In the genomic region with DNA sequence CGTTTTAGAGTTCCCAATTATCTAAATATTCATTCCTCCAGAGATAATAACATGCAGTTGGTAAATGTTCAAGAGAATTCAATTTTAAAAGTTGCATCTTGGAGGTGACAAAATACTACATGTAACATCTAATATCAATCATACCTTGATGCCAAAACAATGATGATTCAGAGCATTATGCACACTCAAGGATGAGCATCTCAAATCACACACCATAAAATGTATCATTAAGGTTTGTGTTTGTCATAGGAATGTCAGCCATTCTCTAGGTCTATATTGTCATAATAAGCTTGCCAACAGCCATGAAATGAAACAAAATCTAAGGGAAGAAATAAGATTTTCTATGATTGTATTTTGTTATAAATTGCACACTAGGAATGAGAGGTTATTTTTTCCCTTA, we compare ENCODE assay signal across 8 cellular contexts.
"Had no signal": no experiment of that assay in that cellular context is flagged by ENCODE, and none has a peak within 500 bp of the region (broad histone marks: within the 10 kb centered on the region; RNA-seq: fewer than 3 reads in every experiment).

No MANE protein-coding gene starts in this region.

- H3K27ac ChIP-seq: GM23248 had no signal

- H3K36me3 ChIP-seq: HAP-1 had no signal

- H3K4me1 Mint-ChIP-seq: GM23338 had no signal

- H3K4me1 ChIP-seq: HAP-1 had no signal

- DNase-seq: GM23248, GOT3, H7, H9, HCEC 1CT, HFFc6 had no signal

- H3K9me3 Mint-ChIP-seq: GM23338, H9 had no signal

- H3K27ac Mint-ChIP-seq: GM23338, H9, HFFc6 had no signal

- H3K4me2 ChIP-seq: GM23338 had no signal

- H2AFZ ChIP-seq: GM23248, GM23338 had no signal

- H3K4me3 Mint-ChIP-seq: GM23338, H9, HFFc6 had no signal

- H3K9ac ChIP-seq: GM23248 had no signal

- H3K4me3 ChIP-seq: GM23248, GM23338, HAP-1 had no signal

- H3K9me3 ChIP-seq: HAP-1 had no signal
